Comparison of ENCODE assay signal across 1 cellular context in the genomic region with DNA sequence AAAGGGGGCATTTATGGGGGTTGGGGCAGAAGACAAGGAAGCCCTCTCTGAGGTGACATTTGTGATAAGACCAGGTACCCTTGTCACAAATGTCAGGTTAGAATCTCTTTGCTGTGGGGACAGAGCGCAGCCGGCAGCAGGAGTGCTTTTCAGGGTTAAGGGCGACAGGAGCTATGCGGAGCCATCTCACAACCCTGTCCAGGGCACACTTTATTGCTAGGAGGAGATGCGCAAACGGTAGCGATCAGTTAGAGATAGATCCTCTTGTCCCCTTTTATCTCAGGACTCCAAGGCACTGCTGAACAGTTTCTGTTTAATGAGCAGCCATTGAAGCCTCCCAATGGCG.
TF ChIP-seq lines count a peak whose summit lies in the region.

No MANE protein-coding gene starts in this region.

TF ChIP-seq in HepG2, 621 proteins besides CTCF, POLR2A, EP300 and RAD21 (continued from another document):
- TF ChIP-seq, protein P1, sequence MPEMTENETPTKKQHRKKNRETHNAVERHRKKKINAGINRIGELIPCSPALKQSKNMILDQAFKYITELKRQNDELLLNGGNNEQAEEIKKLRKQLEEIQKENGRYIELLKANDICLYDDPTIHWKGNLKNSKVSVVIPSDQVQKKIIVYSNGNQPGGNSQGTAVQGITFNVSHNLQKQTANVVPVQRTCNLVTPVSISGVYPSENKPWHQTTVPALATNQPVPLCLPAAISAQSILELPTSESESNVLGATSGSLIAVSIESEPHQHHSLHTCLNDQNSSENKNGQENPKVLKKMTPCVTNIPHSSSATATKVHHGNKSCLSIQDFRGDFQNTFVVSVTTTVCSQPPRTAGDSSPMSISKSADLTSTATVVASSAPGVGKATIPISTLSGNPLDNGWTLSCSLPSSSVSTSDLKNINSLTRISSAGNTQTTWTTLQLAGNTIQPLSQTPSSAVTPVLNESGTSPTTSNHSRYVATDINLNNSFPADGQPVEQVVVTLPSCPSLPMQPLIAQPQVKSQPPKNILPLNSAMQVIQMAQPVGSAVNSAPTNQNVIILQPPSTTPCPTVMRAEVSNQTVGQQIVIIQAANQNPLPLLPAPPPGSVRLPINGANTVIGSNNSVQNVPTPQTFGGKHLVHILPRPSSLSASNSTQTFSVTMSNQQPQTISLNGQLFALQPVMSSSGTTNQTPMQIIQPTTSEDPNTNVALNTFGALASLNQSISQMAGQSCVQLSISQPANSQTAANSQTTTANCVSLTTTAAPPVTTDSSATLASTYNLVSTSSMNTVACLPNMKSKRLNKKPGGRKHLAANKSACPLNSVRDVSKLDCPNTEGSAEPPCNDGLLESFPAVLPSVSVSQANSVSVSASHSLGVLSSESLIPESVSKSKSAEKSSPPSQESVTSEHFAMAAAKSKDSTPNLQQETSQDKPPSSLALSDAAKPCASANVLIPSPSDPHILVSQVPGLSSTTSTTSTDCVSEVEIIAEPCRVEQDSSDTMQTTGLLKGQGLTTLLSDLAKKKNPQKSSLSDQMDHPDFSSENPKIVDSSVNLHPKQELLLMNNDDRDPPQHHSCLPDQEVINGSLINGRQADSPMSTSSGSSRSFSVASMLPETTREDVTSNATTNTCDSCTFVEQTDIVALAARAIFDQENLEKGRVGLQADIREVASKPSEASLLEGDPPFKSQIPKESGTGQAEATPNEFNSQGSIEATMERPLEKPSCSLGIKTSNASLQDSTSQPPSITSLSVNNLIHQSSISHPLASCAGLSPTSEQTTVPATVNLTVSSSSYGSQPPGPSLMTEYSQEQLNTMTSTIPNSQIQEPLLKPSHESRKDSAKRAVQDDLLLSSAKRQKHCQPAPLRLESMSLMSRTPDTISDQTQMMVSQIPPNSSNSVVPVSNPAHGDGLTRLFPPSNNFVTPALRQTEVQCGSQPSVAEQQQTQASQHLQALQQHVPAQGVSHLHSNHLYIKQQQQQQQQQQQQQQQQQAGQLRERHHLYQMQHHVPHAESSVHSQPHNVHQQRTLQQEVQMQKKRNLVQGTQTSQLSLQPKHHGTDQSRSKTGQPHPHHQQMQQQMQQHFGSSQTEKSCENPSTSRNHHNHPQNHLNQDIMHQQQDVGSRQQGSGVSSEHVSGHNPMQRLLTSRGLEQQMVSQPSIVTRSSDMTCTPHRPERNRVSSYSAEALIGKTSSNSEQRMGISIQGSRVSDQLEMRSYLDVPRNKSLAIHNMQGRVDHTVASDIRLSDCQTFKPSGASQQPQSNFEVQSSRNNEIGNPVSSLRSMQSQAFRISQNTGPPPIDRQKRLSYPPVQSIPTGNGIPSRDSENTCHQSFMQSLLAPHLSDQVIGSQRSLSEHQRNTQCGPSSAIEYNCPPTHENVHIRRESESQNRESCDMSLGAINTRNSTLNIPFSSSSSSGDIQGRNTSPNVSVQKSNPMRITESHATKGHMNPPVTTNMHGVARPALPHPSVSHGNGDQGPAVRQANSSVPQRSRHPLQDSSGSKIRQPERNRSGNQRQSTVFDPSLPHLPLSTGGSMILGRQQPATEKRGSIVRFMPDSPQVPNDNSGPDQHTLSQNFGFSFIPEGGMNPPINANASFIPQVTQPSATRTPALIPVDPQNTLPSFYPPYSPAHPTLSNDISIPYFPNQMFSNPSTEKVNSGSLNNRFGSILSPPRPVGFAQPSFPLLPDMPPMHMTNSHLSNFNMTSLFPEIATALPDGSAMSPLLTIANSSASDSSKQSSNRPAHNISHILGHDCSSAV (CRISPR knock-in tag; IDR thresholded peaks at IDR 0.05; ENCODE audit: borderline replicate concordance), result no peak
- TF ChIP-seq, protein P2, sequence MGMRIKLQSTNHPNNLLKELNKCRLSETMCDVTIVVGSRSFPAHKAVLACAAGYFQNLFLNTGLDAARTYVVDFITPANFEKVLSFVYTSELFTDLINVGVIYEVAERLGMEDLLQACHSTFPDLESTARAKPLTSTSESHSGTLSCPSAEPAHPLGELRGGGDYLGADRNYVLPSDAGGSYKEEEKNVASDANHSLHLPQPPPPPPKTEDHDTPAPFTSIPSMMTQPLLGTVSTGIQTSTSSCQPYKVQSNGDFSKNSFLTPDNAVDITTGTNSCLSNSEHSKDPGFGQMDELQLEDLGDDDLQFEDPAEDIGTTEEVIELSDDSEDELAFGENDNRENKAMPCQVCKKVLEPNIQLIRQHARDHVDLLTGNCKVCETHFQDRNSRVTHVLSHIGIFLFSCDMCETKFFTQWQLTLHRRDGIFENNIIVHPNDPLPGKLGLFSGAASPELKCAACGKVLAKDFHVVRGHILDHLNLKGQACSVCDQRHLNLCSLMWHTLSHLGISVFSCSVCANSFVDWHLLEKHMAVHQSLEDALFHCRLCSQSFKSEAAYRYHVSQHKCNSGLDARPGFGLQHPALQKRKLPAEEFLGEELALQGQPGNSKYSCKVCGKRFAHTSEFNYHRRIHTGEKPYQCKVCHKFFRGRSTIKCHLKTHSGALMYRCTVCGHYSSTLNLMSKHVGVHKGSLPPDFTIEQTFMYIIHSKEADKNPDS (CRISPR knock-in tag; IDR thresholded peaks at IDR 0.05), result no peak
- TF ChIP-seq ZNF3 (CRISPR knock-in tag; IDR thresholded peaks at IDR 0.05) (no peak), HMG20A (CRISPR knock-in tag; IDR thresholded peaks at IDR 0.05; ENCODE audit: borderline replicate concordance) (no peak), GTF3A (CRISPR knock-in tag; conservative IDR thresholded peaks at IDR 0.05) (no peak)
